In genomic region chr17:78379134-78379497, GRCh38 we compare ENCODE assay signal across 8 cellular contexts. TPM values are rescaled to one million over a fixed set of nuclear protein-coding genes. Genes with fewer than 3 reads are reported as not detected.
DNase-seq lines count a peak whose midpoint lies in the region; ATAC-seq and TF ChIP-seq lines count a peak whose summit lies in the region.

No MANE protein-coding gene starts in this region.

- TF ChIP-seq CTCF in astrocyte of the cerebellum (IDR thresholded peaks at IDR 0.05; ENCODE audit: low read depth, low read length, missing control alignments): no peak
- TF ChIP-seq CTCF in left lung (IDR thresholded peaks at IDR 0.05): no peak
- no peak for TF ChIP-seq CTCF in tibial nerve (IDR thresholded peaks at IDR 0.05)

- POLR2A ChIA-PET in HEK293T (lab: Yijun Ruan, JAX): interaction anchor here (0.9 to 1.9 kb wide), 3 partner anchors 11 to 18 kb away, joined by 5 to 10 read pairs (median 6); no protein-coding TSS in a partner anchor

- 1 to 5% methylated on average over 7 of the region's 7 CpGs for WGBS in tibial nerve, 2 donors

- H3K79me2 ChIP-seq in ACC112 (ENCODE audit: control insufficient read depth, insufficient read depth, low read length, unreplicated experiment): peaks cover 52% of the 10 kb centered on the region

- TF ChIP-seq EP300 in tibial nerve (IDR thresholded peaks at IDR 0.05): no peak

- in situ Hi-C loops in astrocyte of the cerebellum (cut with HindIII; ENCODE audit: low sequenced_read_pairs): no loop called here

- H3K27ac ChIP-seq in ACC112 (ENCODE audit: low read depth, low read length): peak overlapping the region; percentile 99
- peak overlapping the region; percentile 86 for H3K27ac ChIP-seq in HUES48 (ENCODE audit: low read depth, low read length)
- H3K27ac ChIP-seq in left lung: peak overlapping the region; percentile 94 to 99
- peak overlapping the region; percentile 68 to 94 (median 88) for H3K27ac ChIP-seq in tibial nerve

- H3K36me3 ChIP-seq in ACC112 (ENCODE audit: insufficient read depth, low read length) (no peaks in the 10 kb centered on the region), HUES48 (ENCODE audit: control insufficient read depth, insufficient read depth, low read length) (no peaks in the 10 kb centered on the region), left lung (peaks cover 0 to 10% of the 10 kb centered on the region in 2 donors), tibial nerve (no peaks in the 10 kb centered on the region)

- no peak overlapping the region for H2AFZ ChIP-seq in ACC112 (ENCODE audit: low read length, unreplicated experiment)

- H3K4me3 ChIP-seq in ACC112 (ENCODE audit: low read depth, low read length) (peak overlapping the region; percentile 91), HUES48 (ENCODE audit: low read depth, low read length) (peak overlapping the region; percentile 77), astrocyte of the cerebellum (ENCODE audit: low read depth, low read length) (peak overlapping the region; percentile 75), left lung (peak overlapping the region; percentile 96 to 97), tibial nerve (peak overlapping the region; percentile 77 to 100 (median 89))

- DNase-seq in astrocyte of the cerebellum (ENCODE audit: low read depth) (no peak), left lung (no peak), tibial nerve (ENCODE audit: low spot score in 2 of 2) (no peak), NCI-H526 (lab: John Stamatoyannopoulos, UW) (no peak), NCI-H1092 treated with DMSO at 0.1 percent for 48 hours (lab: John Stamatoyannopoulos, UW) (no peak), HEK293T (ENCODE audit: extremely low spot score) (no peak)

- H3K4me1 ChIP-seq in ACC112 (ENCODE audit: control insufficient read depth, insufficient read depth, low read length, unreplicated experiment) (peaks cover 74% of the 10 kb centered on the region), HUES48 (ENCODE audit: control insufficient read depth, insufficient read depth, low read length) (peaks cover 52% of the 10 kb centered on the region), left lung (peaks cover 51 to 90% of the 10 kb centered on the region in 2 donors), tibial nerve (peaks cover 0 to 88% (median 48%) of the 10 kb centered on the region in 4 donors)

- ATAC-seq in left lung: peak; percentile 56

- intact Hi-C loops in left lung (cut with DNase I): no loop called here

- CTCF ChIA-PET in HEK293T (lab: Yijun Ruan, JAX): no interaction called here

- H3K9ac ChIP-seq in HUES48 (ENCODE audit: low read depth, low read length): peak overlapping the region; percentile 82

- no peaks in the 10 kb centered on the region for H3K9me3 ChIP-seq in HUES48 (ENCODE audit: control insufficient read depth, insufficient read depth, low read length)
- no peaks in the 10 kb centered on the region for H3K9me3 ChIP-seq in left lung
- H3K9me3 ChIP-seq in tibial nerve: no peaks in the 10 kb centered on the region

- no peak for TF ChIP-seq POLR2A in tibial nerve (IDR thresholded peaks at IDR 0.05)

- H3K27me3 ChIP-seq in ACC112 (ENCODE audit: insufficient read depth, low read length) (no peaks in the 10 kb centered on the region), HUES48 (ENCODE audit: control insufficient read depth, insufficient read depth, low read length) (no peaks in the 10 kb centered on the region), left lung (no peaks in the 10 kb centered on the region), tibial nerve (no peaks in the 10 kb centered on the region)

TF ChIP-seq in HEK293T, 16 proteins besides CTCF, POLR2A, EP300 and RAD21:
- TF ChIP-seq L3MBTL2 (conservative IDR thresholded peaks at IDR 0.05) (no peak), FOXK2 (IDR thresholded peaks at IDR 0.05) (no peak), ELF4 (IDR thresholded peaks at IDR 0.05) (no peak), CTBP1 (IDR thresholded peaks at IDR 0.05; ENCODE audit: borderline replicate concordance) (no peak), FOXM1 (IDR thresholded peaks at IDR 0.05; ENCODE audit: borderline replicate concordance) (no peak), BHLHE40 (IDR thresholded peaks at IDR 0.05; ENCODE audit: borderline replicate concordance) (no peak)

RNA-seq across cellular contexts. Expression of gene PGS1, which starts 0.7 kb away (rescaled TPM):
- total RNA-seq in left lung (10 to 100 TPM; 63.4 to 83.6 TPM), tibial nerve (100 to 1,000 TPM in 1 of 4 donors, 10 to 100 TPM in 3; 41.9 to 105 (median 53.2) TPM)

RNA-seq across cellular contexts. Expression of gene SOCS3, which starts 19.2 kb away (rescaled TPM):
- total RNA-seq in left lung: 100 to 1,000 TPM in 1 of 2 donors, 10 to 100 TPM in 1; 60.7 to 110 TPM
- 10 to 100 TPM; 23.7 to 76.5 (median 59.7) TPM for total RNA-seq in tibial nerve
